Comparison of ENCODE assay signal across 1 cellular context in genomic region chr22:26589367-26589844, GRCh38.
A peak's percentile ranks its signal among the peaks of the same experiment; 100 is the strongest.
TF ChIP-seq lines count a peak whose summit lies in the region.

No MANE protein-coding gene starts in this region.

TF ChIP-seq in HepG2, 621 proteins besides CTCF, POLR2A, EP300 and RAD21 (continued from another document and continues in another):
- TF ChIP-seq ZNF407 (CRISPR knock-in tag; IDR thresholded peaks at IDR 0.05; ENCODE audit: not compliant biosample characterization), result peak; percentile 71
- TF ChIP-seq CREB3 (CRISPR knock-in tag; IDR thresholded peaks at IDR 0.05), result no peak
- no peak for TF ChIP-seq ZMAT3 (CRISPR knock-in tag; conservative IDR thresholded peaks at IDR 0.05)
- no peak for TF ChIP-seq ARNT2 (CRISPR knock-in tag; IDR thresholded peaks at IDR 0.05; ENCODE audit: low read depth)
- no peak for TF ChIP-seq ZMYM3 (CRISPR knock-in tag; IDR thresholded peaks at IDR 0.05)
- no peak for TF ChIP-seq ARNT (IDR thresholded peaks at IDR 0.05)
- TF ChIP-seq KAT7 (CRISPR knock-in tag; IDR thresholded peaks at IDR 0.05; ENCODE audit: borderline replicate concordance), result no peak
- no peak; the same call in 1 of the 2 replicates for TF ChIP-seq KMT2A (CRISPR knock-in tag; IDR thresholded peaks at IDR 0.05)
- TF ChIP-seq ZNF160 (CRISPR knock-in tag; IDR thresholded peaks at IDR 0.05), result peak; percentile 47; the same call in 1 of the 2 replicates
- TF ChIP-seq NR2F2 (IDR thresholded peaks at IDR 0.05; ENCODE audit: borderline replicate concordance, low read depth), result no peak
- no peak for TF ChIP-seq ARID5B (CRISPR knock-in tag; IDR thresholded peaks at IDR 0.05)
- no peak for TF ChIP-seq HNRNPUL1 (IDR thresholded peaks at IDR 0.05; ENCODE audit: low read depth, low read length)
- no peak for TF ChIP-seq ZNF382 (CRISPR knock-in tag; IDR thresholded peaks at IDR 0.05; ENCODE audit: borderline replicate concordance)
- TF ChIP-seq ZNF451 (CRISPR knock-in tag; IDR thresholded peaks at IDR 0.05), result no peak
- TF ChIP-seq ZNF772 (CRISPR knock-in tag; IDR thresholded peaks at IDR 0.05), result no peak
- TF ChIP-seq ZNF329 (CRISPR knock-in tag; IDR thresholded peaks at IDR 0.05; ENCODE audit: low read depth), result 0 out of 2 replicates have a peak, but pooled peaks have one; percentile 33
- TF ChIP-seq PPARG (CRISPR knock-in tag; conservative IDR thresholded peaks at IDR 0.05), result no peak
- 0 out of 2 replicates have a peak, but pooled peaks have one; percentile 25 for TF ChIP-seq NRL (CRISPR knock-in tag; IDR thresholded peaks at IDR 0.05; ENCODE audit: borderline replicate concordance)
- no peak for TF ChIP-seq FOXO1 (CRISPR knock-in tag; IDR thresholded peaks at IDR 0.05)
- TF ChIP-seq, protein P1, sequence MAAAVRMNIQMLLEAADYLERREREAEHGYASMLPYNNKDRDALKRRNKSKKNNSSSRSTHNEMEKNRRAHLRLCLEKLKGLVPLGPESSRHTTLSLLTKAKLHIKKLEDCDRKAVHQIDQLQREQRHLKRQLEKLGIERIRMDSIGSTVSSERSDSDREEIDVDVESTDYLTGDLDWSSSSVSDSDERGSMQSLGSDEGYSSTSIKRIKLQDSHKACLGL (CRISPR knock-in tag; IDR thresholded peaks at IDR 0.05), result no peak
- no peak for TF ChIP-seq ZNF337 (CRISPR knock-in tag; IDR thresholded peaks at IDR 0.05; ENCODE audit: borderline replicate concordance, low read depth)
- TF ChIP-seq ZNF225 (CRISPR knock-in tag; IDR thresholded peaks at IDR 0.05), result no peak
- no peak for TF ChIP-seq PITX1 (CRISPR knock-in tag; IDR thresholded peaks at IDR 0.05)
- TF ChIP-seq SP5 (CRISPR knock-in tag; IDR thresholded peaks at IDR 0.05; ENCODE audit: borderline replicate concordance, low read depth), result no peak
- TF ChIP-seq POLR2AphosphoS2 (IDR thresholded peaks at IDR 0.05; ENCODE audit: low read depth, low read length), result no peak
- TF ChIP-seq, protein P2, sequence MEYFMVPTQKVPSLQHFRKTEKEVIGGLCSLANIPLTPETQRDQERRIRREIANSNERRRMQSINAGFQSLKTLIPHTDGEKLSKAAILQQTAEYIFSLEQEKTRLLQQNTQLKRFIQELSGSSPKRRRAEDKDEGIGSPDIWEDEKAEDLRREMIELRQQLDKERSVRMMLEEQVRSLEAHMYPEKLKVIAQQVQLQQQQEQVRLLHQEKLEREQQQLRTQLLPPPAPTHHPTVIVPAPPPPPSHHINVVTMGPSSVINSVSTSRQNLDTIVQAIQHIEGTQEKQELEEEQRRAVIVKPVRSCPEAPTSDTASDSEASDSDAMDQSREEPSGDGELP (IDR thresholded peaks at IDR 0.05; ENCODE audit: borderline replicate concordance, low read depth), result no peak
- TF ChIP-seq POLR2G (IDR thresholded peaks at IDR 0.05; ENCODE audit: low read depth, low read length), result no peak
- TF ChIP-seq SMC3 (IDR thresholded peaks at IDR 0.05; ENCODE audit: low read length), result no peak
- TF ChIP-seq ZNF557 (CRISPR knock-in tag; IDR thresholded peaks at IDR 0.05), result no peak
- no peak for TF ChIP-seq USF2 (IDR thresholded peaks at IDR 0.05; ENCODE audit: low read depth, low read length)
- no peak for TF ChIP-seq USF2 (CRISPR knock-in tag; IDR thresholded peaks at IDR 0.05; ENCODE audit: borderline replicate concordance)
- no peak for TF ChIP-seq NCOA2 (CRISPR knock-in tag; IDR thresholded peaks at IDR 0.05)
- no peak for TF ChIP-seq NFATC3 (CRISPR knock-in tag; IDR thresholded peaks at IDR 0.05)
- no peak for TF ChIP-seq PHB2 (IDR thresholded peaks at IDR 0.05; ENCODE audit: partially characterized antibody)
- 0 out of 2 replicates have a peak, but pooled peaks have one; percentile 12 for TF ChIP-seq NFYB (CRISPR knock-in tag; IDR thresholded peaks at IDR 0.05)
- TF ChIP-seq, protein P3, sequence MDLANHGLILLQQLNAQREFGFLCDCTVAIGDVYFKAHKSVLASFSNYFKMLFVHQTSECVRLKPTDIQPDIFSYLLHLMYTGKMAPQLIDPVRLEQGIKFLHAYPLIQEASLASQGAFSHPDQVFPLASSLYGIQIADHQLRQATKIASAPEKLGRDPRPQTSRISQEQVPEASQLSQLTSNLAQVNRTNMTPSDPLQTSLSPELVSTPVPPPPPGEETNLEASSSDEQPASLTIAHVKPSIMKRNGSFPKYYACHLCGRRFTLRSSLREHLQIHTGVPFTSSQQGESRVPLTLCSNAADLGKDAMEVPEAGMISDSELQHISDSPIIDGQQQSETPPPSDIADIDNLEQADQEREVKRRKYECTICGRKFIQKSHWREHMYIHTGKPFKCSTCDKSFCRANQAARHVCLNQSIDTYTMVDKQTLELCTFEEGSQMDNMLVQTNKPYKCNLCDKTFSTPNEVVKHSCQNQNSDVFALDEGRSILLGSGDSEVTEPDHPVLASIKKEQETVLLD (CRISPR knock-in tag; IDR thresholded peaks at IDR 0.05; ENCODE audit: low read depth), result no peak
- no peak for TF ChIP-seq ZFP90 (CRISPR knock-in tag; IDR thresholded peaks at IDR 0.05; ENCODE audit: borderline replicate concordance)
- TF ChIP-seq ZNF780A (CRISPR knock-in tag; IDR thresholded peaks at IDR 0.05), result no peak
- TF ChIP-seq KAT8 (CRISPR knock-in tag; IDR thresholded peaks at IDR 0.05), result no peak
- no peak for TF ChIP-seq MTA1 (CRISPR knock-in tag; IDR thresholded peaks at IDR 0.05; ENCODE audit: borderline replicate concordance)
- TF ChIP-seq NFKBIZ (CRISPR knock-in tag; IDR thresholded peaks at IDR 0.05), result no peak
- TF ChIP-seq ZNF501 (CRISPR knock-in tag; IDR thresholded peaks at IDR 0.05), result peak; percentile 46; the same call in 1 of the 2 replicates
- peak; percentile 50; the same call in 1 of the 2 replicates for TF ChIP-seq ZNF263 (CRISPR knock-in tag; IDR thresholded peaks at IDR 0.05)
- no peak for TF ChIP-seq ATF7 (IDR thresholded peaks at IDR 0.05)
- TF ChIP-seq ATF7 (CRISPR knock-in tag; IDR thresholded peaks at IDR 0.05), result no peak
- no peak for TF ChIP-seq ZNF766 (CRISPR knock-in tag; IDR thresholded peaks at IDR 0.05; ENCODE audit: borderline replicate concordance)
- TF ChIP-seq MED13 (CRISPR knock-in tag; IDR thresholded peaks at IDR 0.05), result no peak
- no peak for TF ChIP-seq NFE2L2 (IDR thresholded peaks at IDR 0.05; ENCODE audit: low read length)
- TF ChIP-seq TARDBP (CRISPR knock-in tag; IDR thresholded peaks at IDR 0.05), result no peak
- no peak for TF ChIP-seq PCBP1 (IDR thresholded peaks at IDR 0.05; ENCODE audit: borderline replicate concordance, low read depth, low read length)
- no peak for TF ChIP-seq TRAFD1 (CRISPR knock-in tag; IDR thresholded peaks at IDR 0.05; ENCODE audit: borderline replicate concordance)
